Comparison of ENCODE assay signal across 32 cellular contexts in the genomic region with DNA sequence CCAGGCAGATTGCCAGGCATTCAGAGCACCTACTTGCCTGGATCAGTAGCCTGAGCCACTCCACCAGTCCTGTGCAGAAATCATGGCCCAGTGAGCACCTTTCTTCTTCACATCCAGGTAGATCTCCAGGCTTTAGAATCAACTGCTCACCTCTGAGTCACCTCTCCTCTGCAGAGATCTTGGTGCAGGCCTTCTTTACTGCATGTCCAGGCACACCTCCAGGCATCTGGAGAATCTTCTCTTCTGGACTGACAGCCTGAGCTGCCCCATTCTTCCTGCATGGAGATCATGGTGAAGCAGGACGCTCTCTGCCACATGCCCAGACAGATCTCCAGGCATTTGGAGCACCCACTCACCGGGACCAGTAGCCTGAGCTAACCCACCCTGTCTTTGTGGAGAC.
"Had no signal": no experiment of that assay in that cellular context is flagged by ENCODE, and none has a peak within 500 bp of the region (broad histone marks: within the 10 kb centered on the region; RNA-seq: fewer than 3 reads in every experiment).

No MANE protein-coding gene starts in this region.

- H3K27me3 ChIP-seq: ascending aorta, Peyer's patch had no signal

- H3K4me1 ChIP-seq: ascending aorta had no signal

- H3K27ac ChIP-seq: ascending aorta, Peyer's patch, VCaP had no signal

- H3K9me3 ChIP-seq: ascending aorta had no signal

- H3K4me3 ChIP-seq: ascending aorta, Peyer's patch had no signal

- H3K36me3 ChIP-seq: ascending aorta, Peyer's patch had no signal

- ATAC-seq: PC-3 had no signal

- DNase-seq: activated B cell treated with CpG ODN at 0.5 μM for 24 hours; activated CD4-positive, alpha-beta memory T cell treated with anti-CD3 and anti-CD28 coated beads for 36 hours; activated CD4-positive, alpha-beta T cell treated with anti-CD3 and anti-CD28 coated beads for 4 hours; activated CD4-positive, alpha-beta T cell treated with anti-CD3 and anti-CD28 coated beads, Interleukin-2, amount 50 U/mL, for 1 hour; activated CD4-positive, CD25-positive, alpha-beta regulatory T cell treated with anti-CD3 and anti-CD28 coated beads, Interleukin-2, amount 50 U/mL, for 72 hours; activated CD8-positive, alpha-beta memory T cell treated with anti-CD3 and anti-CD28 coated beads, Interleukin-2, amount 50 U/mL, for 4 hours; activated effector memory CD4-positive, alpha-beta T cell treated with Interleukin-2 at 50 U/mL for 16 hours; activated naive CD4-positive, alpha-beta T cell; activated naive CD4-positive, alpha-beta T cell treated with anti-CD3 and anti-CD28 coated beads, Interleukin-2, amount 50 U/mL, for 16 hours; activated naive CD8-positive, alpha-beta T cell treated with anti-CD3 and anti-CD28 coated beads for 36 hours; activated T-cell treated with anti-CD3 and anti-CD28 coated beads for 4 hours; activated T-cell treated with anti-CD3 and anti-CD28 coated beads, Interleukin-2, amount 50 U/mL, for 48 hours; amygdala; caudate nucleus; Karpas-422; KBM-7; NCI-H1105 treated with DMSO at 0.1 percent for 48 hours; NCI-H1436; NCI-H1694; NCI-H1930; NCI-H345; NCI-H524 treated with DMSO at 0.1 percent for 48 hours; PC-3; Peyer's patch; Right ventricle myocardium superior; RPMI8226; SW 1271; T-helper 1 cell; T-helper 2 cell; T-helper 9 cell had no signal
